8 cellular contexts compared by ENCODE assay signal in the genomic region with DNA sequence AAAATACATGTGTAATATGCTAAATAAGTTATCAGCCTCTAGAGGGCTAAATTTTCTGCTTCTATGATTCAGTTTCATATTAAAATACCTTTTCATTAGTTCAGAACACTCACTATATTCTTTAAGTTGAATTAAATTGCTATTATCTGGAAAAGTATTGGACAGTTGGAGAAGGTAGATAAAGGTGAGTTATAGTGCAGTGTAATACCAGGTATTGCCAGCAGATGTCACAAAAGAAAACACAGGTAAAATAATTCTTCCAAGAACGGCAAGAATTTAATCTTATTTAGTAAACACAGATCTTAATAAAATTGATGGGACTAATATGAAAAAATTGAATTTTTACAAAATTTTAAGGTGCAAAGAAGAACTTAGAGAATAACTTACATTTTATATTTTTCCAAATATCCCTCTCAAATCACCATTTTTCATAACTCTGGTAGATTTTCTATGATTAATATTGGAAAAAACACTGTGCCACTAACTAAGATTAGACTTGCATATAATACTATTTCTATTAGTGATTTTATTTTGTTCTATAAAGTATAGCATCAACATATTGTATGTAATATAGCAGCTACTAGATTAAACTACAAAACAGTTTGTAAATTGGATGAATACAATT. TPM values are rescaled to one million over a fixed set of nuclear protein-coding genes. Genes with fewer than 3 reads are reported as not detected.
A peak's percentile ranks its signal among the peaks of the same experiment; 100 is the strongest.
DNase-seq lines count a peak whose midpoint lies in the region; ATAC-seq and TF ChIP-seq lines count a peak whose summit lies in the region.

No MANE protein-coding gene starts in this region.

- H3K9ac ChIP-seq in SK-N-SH (no peak overlapping the region), NT2/D1 (ENCODE audit: insufficient read length, low read depth) (no peak overlapping the region)

- H3K4me1 ChIP-seq in SK-N-SH (ENCODE audit: control insufficient read depth in 1 of 2, insufficient read depth in 2 of 2, low read depth in 1 of 2, low read length in 1 of 2) = peaks cover 0 to 3% of the 10 kb centered on the region in 2 experiments; a peak in 1 of 4 replicates
- H3K4me1 ChIP-seq in NT2/D1 (ENCODE audit: insufficient read depth, insufficient read length) = peaks cover 4% of the 10 kb centered on the region
- H3K4me1 ChIP-seq in esophagus squamous epithelium = no peaks in the 10 kb centered on the region
- no peaks in the 10 kb centered on the region for H3K4me1 ChIP-seq in transverse colon

- no peaks in the 10 kb centered on the region for H3F3A ChIP-seq in SK-N-SH (replicated peaks; ENCODE audit: insufficient read depth)

- no peak overlapping the region for H3K4me2 ChIP-seq in SK-N-SH

- H3K9me3 ChIP-seq in SK-N-SH = no peaks in the 10 kb centered on the region
- 0 out of 2 replicates have a peak, but pooled peaks cover 10% of the 10 kb centered on the region for H3K9me3 ChIP-seq in NT2/D1 (ENCODE audit: insufficient read depth, low read length)
- H3K9me3 ChIP-seq in esophagus squamous epithelium = no peaks in the 10 kb centered on the region
- no peaks in the 10 kb centered on the region for H3K9me3 ChIP-seq in transverse colon

- DNase-seq in SK-N-SH = no peak
- DNase-seq in NT2/D1 (ENCODE audit: low read depth, low spot score) = peak; percentile 23
- no peak for DNase-seq in esophagus squamous epithelium (lab: John Stamatoyannopoulos, UW)
- no peak for DNase-seq in transverse colon
- no peak for DNase-seq in NCI-H526 treated with DMSO at 0.1 percent for 48 hours (lab: John Stamatoyannopoulos, UW)
- no peak for DNase-seq in OCI-M2 (lab: John Stamatoyannopoulos, UW; ENCODE audit: unreplicated experiment)

- POLR2A ChIA-PET in SK-N-SH (lab: Yijun Ruan, JAX) = no interaction called here

- H3K27ac ChIP-seq in SK-N-SH (ENCODE audit: low read depth in 2 of 2, low read length in 1 of 2) (no peak overlapping the region), esophagus squamous epithelium (no peak overlapping the region), transverse colon (no peak overlapping the region)

- 6% methylated on average over 1 of the region's 1 CpG for WGBS in SK-N-SH (ENCODE audit: low lambda C conversion rate)
- WGBS in esophagus squamous epithelium, 2 donors = 3 to 8% methylated on average over 1 of the region's 1 CpG
- whole genome bisulfite sequencing in transverse colon (ENCODE audit: low coverage in 1 of 2), 2 donors = 0 to 8% methylated on average over 1 of the region's 1 CpG

- H3K36me3 ChIP-seq in SK-N-SH (replicated peaks in 1 of 2; ENCODE audit: control insufficient read depth in 1 of 2, insufficient read depth in 2 of 2, low read length in 1 of 2) = no peaks in the 10 kb centered on the region
- no peaks in the 10 kb centered on the region for H3K36me3 ChIP-seq in NT2/D1 (ENCODE audit: insufficient read depth, insufficient read length, low read length)
- no peaks in the 10 kb centered on the region for H3K36me3 ChIP-seq in esophagus squamous epithelium
- H3K36me3 ChIP-seq in transverse colon = no peaks in the 10 kb centered on the region

- H3K79me2 ChIP-seq in SK-N-SH (ENCODE audit: insufficient read depth) = no peaks in the 10 kb centered on the region

- intact Hi-C loops in esophagus squamous epithelium (cut with DNase I) (no loop called here), transverse colon (cut with DNase I; ENCODE audit: low total_unique reads) (no loop called here)

- ATAC-seq in SK-N-SH treated with all-trans-retinoic acid at 6 μM for 48 hours = no peak
- no peak for ATAC-seq in HG03175 (IDR thresholded peaks at IDR 0.05; ENCODE audit: unreplicated experiment)

- TF ChIP-seq EP300 in SK-N-SH (IDR thresholded peaks at IDR 0.05; ENCODE audit: borderline replicate concordance in 1 of 2, low read depth in 1 of 2, low read length in 1 of 2) = no peak
- no peak for TF ChIP-seq EP300 in transverse colon (IDR thresholded peaks at IDR 0.05; ENCODE audit: low read depth)

- H3K4me3 ChIP-seq in SK-N-SH (ENCODE audit: low read depth in 2 of 2, low read length in 1 of 2) (no peak overlapping the region), NT2/D1 (ENCODE audit: insufficient read length, low read depth) (no peak overlapping the region), esophagus squamous epithelium (no peak overlapping the region), transverse colon (no peak overlapping the region)

- H3K27me3 ChIP-seq in SK-N-SH (ENCODE audit: insufficient read depth) = no peaks in the 10 kb centered on the region
- no peaks in the 10 kb centered on the region for H3K27me3 ChIP-seq in NT2/D1 (ENCODE audit: insufficient read depth, insufficient read length)
- H3K27me3 ChIP-seq in esophagus squamous epithelium = peaks cover 0 to 34% (median 0%) of the 10 kb centered on the region in 4 donors
- H3K27me3 ChIP-seq in transverse colon = peaks cover 27% of the 10 kb centered on the region

- peak; percentile 62 for TF ChIP-seq RAD21 in SK-N-SH (IDR thresholded peaks at IDR 0.05; ENCODE audit: low read length)

- CTCF ChIA-PET in SK-N-SH (lab: Yijun Ruan, JAX) = interaction anchor here (0.7 to 2.9 kb wide), 23 partner anchors 9 to 1825 kb away, joined by 3 to 26 read pairs (median 4); no protein-coding TSS in a partner anchor

- no peaks in the 10 kb centered on the region for H3K9me2 ChIP-seq in SK-N-SH

- TF ChIP-seq POLR2A in esophagus squamous epithelium (IDR thresholded peaks at IDR 0.05) = no peak
- TF ChIP-seq POLR2A in transverse colon (IDR thresholded peaks at IDR 0.05) = no peak

- H2AFZ ChIP-seq in SK-N-SH (ENCODE audit: low read depth) = no peak overlapping the region

- TF ChIP-seq CTCF in SK-N-SH (IDR thresholded peaks at IDR 0.05) (peak; percentile 72), esophagus squamous epithelium (IDR thresholded peaks at IDR 0.05) (peak; percentile 40 to 71 (median 58)), transverse colon (IDR thresholded peaks at IDR 0.05) (peak; percentile 64 to 79 (median 69))

- no peaks in the 10 kb centered on the region for H4K20me1 ChIP-seq in SK-N-SH (ENCODE audit: insufficient read depth)

- in situ Hi-C loops in transverse colon (cut with MboI; ENCODE audit: low pct_ligation_motif_present in 1 of 4, low pct_unique_long_range_greater_than_20kb in 1 of 4, low sequenced_read_pairs in 3 of 4) = loop anchor here in 3 of 4 donors (10.0 to 25.0 kb wide), 2 partner anchors 1064 to 1076 kb away; no protein-coding TSS in a partner anchor

TF ChIP-seq in SK-N-SH, 30 proteins besides CTCF, POLR2A, EP300 and RAD21:
- TF ChIP-seq, protein P1, sequence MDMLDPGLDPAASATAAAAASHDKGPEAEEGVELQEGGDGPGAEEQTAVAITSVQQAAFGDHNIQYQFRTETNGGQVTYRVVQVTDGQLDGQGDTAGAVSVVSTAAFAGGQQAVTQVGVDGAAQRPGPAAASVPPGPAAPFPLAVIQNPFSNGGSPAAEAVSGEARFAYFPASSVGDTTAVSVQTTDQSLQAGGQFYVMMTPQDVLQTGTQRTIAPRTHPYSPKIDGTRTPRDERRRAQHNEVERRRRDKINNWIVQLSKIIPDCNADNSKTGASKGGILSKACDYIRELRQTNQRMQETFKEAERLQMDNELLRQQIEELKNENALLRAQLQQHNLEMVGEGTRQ (IDR thresholded peaks at IDR 0.05; ENCODE audit: borderline replicate concordance, low read depth, low read length) = no peak
- peak; percentile 42; the same call in 1 of the 2 replicates for TF ChIP-seq SMC3 (IDR thresholded peaks at IDR 0.05; ENCODE audit: low read depth, low read length)
TF ChIP-seq in SK-N-SH: peak in this region for 1.

TF ChIP-seq in SK-N-SH treated with all-trans-retinoic acid at 6 μM for 48 hours, 23 proteins besides CTCF, POLR2A, EP300 and RAD21 (continues in another document):
- no peak for TF ChIP-seq CSDC2 (CRISPR knock-in tag; IDR thresholded peaks at IDR 0.05)
- no peak for TF ChIP-seq ZNF565 (CRISPR knock-in tag; conservative IDR thresholded peaks at IDR 0.05; ENCODE audit: low read depth)
- no peak for TF ChIP-seq SNAI2 (CRISPR knock-in tag; IDR thresholded peaks at IDR 0.05)
- TF ChIP-seq, protein P2, sequence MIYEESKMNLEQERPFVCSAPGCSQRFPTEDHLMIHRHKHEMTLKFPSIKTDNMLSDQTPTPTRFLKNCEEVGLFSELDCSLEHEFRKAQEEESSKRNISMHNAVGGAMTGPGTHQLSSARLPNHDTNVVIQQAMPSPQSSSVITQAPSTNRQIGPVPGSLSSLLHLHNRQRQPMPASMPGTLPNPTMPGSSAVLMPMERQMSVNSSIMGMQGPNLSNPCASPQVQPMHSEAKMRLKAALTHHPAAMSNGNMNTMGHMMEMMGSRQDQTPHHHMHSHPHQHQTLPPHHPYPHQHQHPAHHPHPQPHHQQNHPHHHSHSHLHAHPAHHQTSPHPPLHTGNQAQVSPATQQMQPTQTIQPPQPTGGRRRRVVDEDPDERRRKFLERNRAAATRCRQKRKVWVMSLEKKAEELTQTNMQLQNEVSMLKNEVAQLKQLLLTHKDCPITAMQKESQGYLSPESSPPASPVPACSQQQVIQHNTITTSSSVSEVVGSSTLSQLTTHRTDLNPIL (CRISPR knock-in tag; IDR thresholded peaks at IDR 0.05; ENCODE audit: low read depth) = no peak
- TF ChIP-seq ESRRG (CRISPR knock-in tag; IDR thresholded peaks at IDR 0.05) = no peak
- TF ChIP-seq BACH2 (CRISPR knock-in tag; IDR thresholded peaks at IDR 0.05; ENCODE audit: borderline replicate concordance) = no peak
- no peak for TF ChIP-seq ZNF70 (CRISPR knock-in tag; IDR thresholded peaks at IDR 0.05)
- TF ChIP-seq PPARA (CRISPR knock-in tag; IDR thresholded peaks at IDR 0.05; ENCODE audit: borderline replicate concordance) = no peak

RNA-seq across cellular contexts. Expression of a gene that starts 1.7 kb away (rescaled TPM):
- 0.16 and 0.21 TPM in 2 replicates for polyA plus RNA-seq in SK-N-SH (2012; rRNA removed)
- polyA plus RNA-seq in SK-N-SH (2012; cell fraction: cytosol; rRNA removed) = 0.27 and 0.35 TPM in 2 replicates
- polyA plus RNA-seq in SK-N-SH (2012; cell fraction: nucleus; rRNA removed) = 0.14 and 0.15 TPM in 2 replicates
- under 1 TPM in 3 of 4 donors, not detected in 1; 0.09 to 0.38 (median 0.30) TPM for total RNA-seq in esophagus squamous epithelium
- 1 to 10 TPM in 1 of 4 donors, under 1 TPM in 2, not detected in 1; 0.55 to 1.9 (median 0.64) TPM for total RNA-seq in transverse colon
